Comparison of ENCODE assay signal across 1 cellular context in genomic region chr2:24971550-24972314, GRCh38.
TF ChIP-seq lines count a peak whose summit lies in the region.

Gene DNAJC27 (minus strand): TSS chr2:24971955. CDS start chr2:24971904, 51 bp downstream.

TF ChIP-seq in HEK293, 187 proteins besides CTCF, POLR2A, EP300 and RAD21 (continued from another document):
- TF ChIP-seq, protein P1, sequence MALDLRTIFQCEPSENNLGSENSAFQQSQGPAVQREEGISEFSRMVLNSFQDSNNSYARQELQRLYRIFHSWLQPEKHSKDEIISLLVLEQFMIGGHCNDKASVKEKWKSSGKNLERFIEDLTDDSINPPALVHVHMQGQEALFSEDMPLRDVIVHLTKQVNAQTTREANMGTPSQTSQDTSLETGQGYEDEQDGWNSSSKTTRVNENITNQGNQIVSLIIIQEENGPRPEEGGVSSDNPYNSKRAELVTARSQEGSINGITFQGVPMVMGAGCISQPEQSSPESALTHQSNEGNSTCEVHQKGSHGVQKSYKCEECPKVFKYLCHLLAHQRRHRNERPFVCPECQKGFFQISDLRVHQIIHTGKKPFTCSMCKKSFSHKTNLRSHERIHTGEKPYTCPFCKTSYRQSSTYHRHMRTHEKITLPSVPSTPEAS (tag by site-specific recombination; IDR thresholded peaks at IDR 0.05), result 0 out of 2 replicates have a peak, but pooled peaks have one; percentile 21
- TF ChIP-seq ZNF175 (tag by site-specific recombination; IDR thresholded peaks at IDR 0.05) (no peak), ZNF302 (tag by site-specific recombination; IDR thresholded peaks at IDR 0.05; ENCODE audit: low read depth) (no peak), SCRT1 (tag by site-specific recombination; IDR thresholded peaks at IDR 0.05; ENCODE audit: borderline replicate concordance) (no peak), ZNF48 (tag by site-specific recombination; IDR thresholded peaks at IDR 0.05) (no peak), KLF9 (tag by site-specific recombination; IDR thresholded peaks at IDR 0.05; ENCODE audit: low read depth) (peak; percentile 77), ZNF521 (tag by site-specific recombination; IDR thresholded peaks at IDR 0.05) (no peak), REST (tag by site-specific recombination; IDR thresholded peaks at IDR 0.05) (peak; percentile 17; the same call in 1 of the 2 replicates), ZNF140 (tag by site-specific recombination; IDR thresholded peaks at IDR 0.05) (no peak), ZNF645 (tag by site-specific recombination; IDR thresholded peaks at IDR 0.05) (no peak), PRDM1 (tag by site-specific recombination; IDR thresholded peaks at IDR 0.05) (no peak), OVOL3 (tag by site-specific recombination; IDR thresholded peaks at IDR 0.05) (no peak; the same call in 1 of the 2 replicates), ZNF610 (tag by site-specific recombination; IDR thresholded peaks at IDR 0.05; ENCODE audit: borderline replicate concordance) (peak; percentile 11; the same call in 1 of the 2 replicates), ZNF362 (tag by site-specific recombination; IDR thresholded peaks at IDR 0.05) (0 out of 2 replicates have a peak, but pooled peaks have one; percentile 50), ZNF292 (tag by site-specific recombination; IDR thresholded peaks at IDR 0.05; ENCODE audit: borderline replicate concordance, low read depth) (no peak), ZNF24 (tag by site-specific recombination; IDR thresholded peaks at IDR 0.05) (peak; percentile 47; the same call in 1 of the 2 replicates), KLF16 (tag by site-specific recombination; IDR thresholded peaks at IDR 0.05) (peak; percentile 83), ZNF473 (tag by site-specific recombination; IDR thresholded peaks at IDR 0.05) (no peak), ZNF433 (tag by site-specific recombination; IDR thresholded peaks at IDR 0.05; ENCODE audit: low read depth) (no peak), ZNF184 (tag by site-specific recombination; IDR thresholded peaks at IDR 0.05) (no peak), ZNF510 (tag by site-specific recombination; IDR thresholded peaks at IDR 0.05; ENCODE audit: insufficient replicate concordance) (no peak), ZBTB6 (tag by site-specific recombination; IDR thresholded peaks at IDR 0.05) (no peak), ZNF274 (IDR thresholded peaks at IDR 0.05; ENCODE audit: low read length) (no peak), ZNF274 (tag by site-specific recombination; IDR thresholded peaks at IDR 0.05; ENCODE audit: borderline replicate concordance) (no peak), ZNF530 (tag by site-specific recombination; IDR thresholded peaks at IDR 0.05; ENCODE audit: low read depth) (no peak), YY1 (tag by site-specific recombination; IDR thresholded peaks at IDR 0.05) (peak; percentile 60; the same call in 1 of the 2 replicates), ZNF114 (tag by site-specific recombination; IDR thresholded peaks at IDR 0.05) (no peak), MZF1 (tag by site-specific recombination; IDR thresholded peaks at IDR 0.05; ENCODE audit: borderline replicate concordance) (peak; percentile 33), ZFP41 (tag by site-specific recombination; IDR thresholded peaks at IDR 0.05; ENCODE audit: borderline replicate concordance) (no peak), ZNF843 (tag by site-specific recombination; IDR thresholded peaks at IDR 0.05) (no peak; the same call in 1 of the 2 replicates), ZNF211 (tag by site-specific recombination; IDR thresholded peaks at IDR 0.05; ENCODE audit: low read depth) (no peak), GLIS2 (tag by site-specific recombination; IDR thresholded peaks at IDR 0.05) (peak; percentile 71), ZBTB8A (tag by site-specific recombination; IDR thresholded peaks at IDR 0.05) (peak; percentile 58), ZBTB11 (tag by site-specific recombination; conservative IDR thresholded peaks at IDR 0.05; ENCODE audit: low read depth) (0 out of 2 replicates have a peak, but pooled peaks have one; percentile 48), IKZF3 (tag by site-specific recombination; IDR thresholded peaks at IDR 0.05) (no peak), ZNF747 (tag by site-specific recombination; IDR thresholded peaks at IDR 0.05) (no peak), ZNF529 (tag by site-specific recombination; IDR thresholded peaks at IDR 0.05; ENCODE audit: insufficient replicate concordance) (no peak), ZNF660 (tag by site-specific recombination; IDR thresholded peaks at IDR 0.05) (peak; percentile 50; the same call in 1 of the 2 replicates)
- TF ChIP-seq, protein P2, sequence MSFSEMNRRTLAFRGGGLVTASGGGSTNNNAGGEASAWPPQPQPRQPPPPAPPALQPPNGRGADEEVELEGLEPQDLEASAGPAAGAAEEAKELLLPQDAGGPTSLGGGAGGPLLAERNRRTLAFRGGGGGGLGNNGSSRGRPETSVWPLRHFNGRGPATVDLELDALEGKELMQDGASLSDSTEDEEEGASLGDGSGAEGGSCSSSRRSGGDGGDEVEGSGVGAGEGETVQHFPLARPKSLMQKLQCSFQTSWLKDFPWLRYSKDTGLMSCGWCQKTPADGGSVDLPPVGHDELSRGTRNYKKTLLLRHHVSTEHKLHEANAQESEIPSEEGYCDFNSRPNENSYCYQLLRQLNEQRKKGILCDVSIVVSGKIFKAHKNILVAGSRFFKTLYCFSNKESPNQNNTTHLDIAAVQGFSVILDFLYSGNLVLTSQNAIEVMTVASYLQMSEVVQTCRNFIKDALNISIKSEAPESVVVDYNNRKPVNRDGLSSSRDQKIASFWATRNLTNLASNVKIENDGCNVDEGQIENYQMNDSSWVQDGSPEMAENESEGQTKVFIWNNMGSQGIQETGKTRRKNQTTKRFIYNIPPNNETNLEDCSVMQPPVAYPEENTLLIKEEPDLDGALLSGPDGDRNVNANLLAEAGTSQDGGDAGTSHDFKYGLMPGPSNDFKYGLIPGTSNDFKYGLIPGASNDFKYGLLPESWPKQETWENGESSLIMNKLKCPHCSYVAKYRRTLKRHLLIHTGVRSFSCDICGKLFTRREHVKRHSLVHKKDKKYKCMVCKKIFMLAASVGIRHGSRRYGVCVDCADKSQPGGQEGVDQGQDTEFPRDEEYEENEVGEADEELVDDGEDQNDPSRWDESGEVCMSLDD (tag by site-specific recombination; IDR thresholded peaks at IDR 0.05), result peak; percentile 83
- TF ChIP-seq, protein P3, sequence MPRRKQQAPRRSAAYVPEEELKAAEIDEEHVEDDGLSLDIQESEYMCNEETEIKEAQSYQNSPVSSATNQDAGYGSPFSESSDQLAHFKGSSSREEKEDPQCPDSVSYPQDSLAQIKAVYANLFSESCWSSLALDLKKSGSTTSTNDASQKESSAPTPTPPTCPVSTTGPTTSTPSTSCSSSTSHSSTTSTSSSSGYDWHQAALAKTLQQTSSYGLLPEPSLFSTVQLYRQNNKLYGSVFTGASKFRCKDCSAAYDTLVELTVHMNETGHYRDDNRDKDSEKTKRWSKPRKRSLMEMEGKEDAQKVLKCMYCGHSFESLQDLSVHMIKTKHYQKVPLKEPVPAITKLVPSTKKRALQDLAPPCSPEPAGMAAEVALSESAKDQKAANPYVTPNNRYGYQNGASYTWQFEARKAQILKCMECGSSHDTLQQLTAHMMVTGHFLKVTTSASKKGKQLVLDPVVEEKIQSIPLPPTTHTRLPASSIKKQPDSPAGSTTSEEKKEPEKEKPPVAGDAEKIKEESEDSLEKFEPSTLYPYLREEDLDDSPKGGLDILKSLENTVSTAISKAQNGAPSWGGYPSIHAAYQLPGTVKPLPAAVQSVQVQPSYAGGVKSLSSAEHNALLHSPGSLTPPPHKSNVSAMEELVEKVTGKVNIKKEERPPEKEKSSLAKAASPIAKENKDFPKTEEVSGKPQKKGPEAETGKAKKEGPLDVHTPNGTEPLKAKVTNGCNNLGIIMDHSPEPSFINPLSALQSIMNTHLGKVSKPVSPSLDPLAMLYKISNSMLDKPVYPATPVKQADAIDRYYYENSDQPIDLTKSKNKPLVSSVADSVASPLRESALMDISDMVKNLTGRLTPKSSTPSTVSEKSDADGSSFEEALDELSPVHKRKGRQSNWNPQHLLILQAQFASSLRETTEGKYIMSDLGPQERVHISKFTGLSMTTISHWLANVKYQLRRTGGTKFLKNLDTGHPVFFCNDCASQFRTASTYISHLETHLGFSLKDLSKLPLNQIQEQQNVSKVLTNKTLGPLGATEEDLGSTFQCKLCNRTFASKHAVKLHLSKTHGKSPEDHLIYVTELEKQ (tag by site-specific recombination; IDR thresholded peaks at IDR 0.05; ENCODE audit: borderline replicate concordance), result no peak
- TF ChIP-seq, protein P4, sequence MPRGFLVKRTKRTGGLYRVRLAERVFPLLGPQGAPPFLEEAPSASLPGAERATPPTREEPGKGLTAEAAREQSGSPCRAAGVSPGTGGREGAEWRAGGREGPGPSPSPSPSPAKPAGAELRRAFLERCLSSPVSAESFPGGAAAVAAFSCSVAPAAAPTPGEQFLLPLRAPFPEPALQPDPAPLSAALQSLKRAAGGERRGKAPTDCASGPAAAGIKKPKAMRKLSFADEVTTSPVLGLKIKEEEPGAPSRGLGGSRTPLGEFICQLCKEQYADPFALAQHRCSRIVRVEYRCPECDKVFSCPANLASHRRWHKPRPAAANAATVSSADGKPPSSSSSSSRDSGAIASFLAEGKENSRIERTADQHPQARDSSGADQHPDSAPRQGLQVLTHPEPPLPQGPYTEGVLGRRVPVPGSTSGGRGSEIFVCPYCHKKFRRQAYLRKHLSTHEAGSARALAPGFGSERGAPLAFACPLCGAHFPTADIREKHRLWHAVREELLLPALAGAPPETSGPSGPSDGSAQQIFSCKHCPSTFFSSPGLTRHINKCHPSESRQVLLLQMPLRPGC (tag by site-specific recombination; IDR thresholded peaks at IDR 0.05), result 0 out of 2 replicates have a peak, but pooled peaks have one; percentile 10
